Comparison of ENCODE assay signal across 22 cellular contexts in genomic region chr16:54275956-54276355, GRCh38. TPM values are rescaled to one million over a fixed set of nuclear protein-coding genes. Genes with fewer than 3 reads are reported as not detected.
DNase-seq lines count a peak whose midpoint lies in the region; ATAC-seq and TF ChIP-seq lines count a peak whose summit lies in the region.
"Had no signal": no experiment of that assay in that cellular context is flagged by ENCODE, and none has a peak within 500 bp of the region (broad histone marks: within the 10 kb centered on the region; RNA-seq: fewer than 3 reads in every experiment).

No MANE protein-coding gene starts in this region.

- H3K4me1 ChIP-seq in Karpas-422 (ENCODE audit: low read length) (peaks cover 7% of the 10 kb centered on the region), suprapubic skin (peaks cover 5% of the 10 kb centered on the region), colonic mucosa (no peaks in the 10 kb centered on the region)

- H3K9me3 ChIP-seq in Karpas-422 (ENCODE audit: low read length) (no peaks in the 10 kb centered on the region), suprapubic skin (no peaks in the 10 kb centered on the region), colonic mucosa (no peaks in the 10 kb centered on the region)

- H3K4me2 ChIP-seq in Karpas-422 (ENCODE audit: low read depth, low read length, poor library complexity, severe bottlenecking): no peak overlapping the region

- H3K4me3 ChIP-seq in Karpas-422 (ENCODE audit: low read length): no peak overlapping the region
- H3K4me3 ChIP-seq in suprapubic skin: no peak overlapping the region
- H3K4me3 ChIP-seq in colonic mucosa: no peak overlapping the region
- H3K4me3 ChIP-seq: SK-N-MC had no signal

- no peak overlapping the region for H2AFZ ChIP-seq in Karpas-422 (ENCODE audit: low read length)

- H3K27me3 ChIP-seq in Karpas-422 (ENCODE audit: low read length) (no peaks in the 10 kb centered on the region), suprapubic skin (no peaks in the 10 kb centered on the region), colonic mucosa (peaks cover under 1% of the 10 kb centered on the region)

- DNase-seq in Caki2 (ENCODE audit: low read depth) (peak; percentile 39), Karpas-422 (peak; percentile 53), kidney tubule cell (ENCODE audit: low spot score) (peak; percentile 73), suprapubic skin (ENCODE audit: low spot score in 2 of 2) (peak; percentile 16 to 19), colonic mucosa (no peak)
- no peak for DNase-seq in stimulated activated CD4-positive, alpha-beta T cell treated with anti-CD3 and anti-CD28 coated beads, Interleukin-2, amount 100 ng/mL, for 24 hours
- DNase-seq: C1 segment of cervical spinal cord; CD4-positive, alpha-beta memory T cell; COR-L47; GF-D8; HCEC 1CT; Kasumi-1; MV-4-11; NCI-H2081; NCI-H2227 treated with DMSO at 0.1 percent for 48 hours; NCI-H526 treated with DMSO at 0.1 percent for 48 hours; SIG-M5 had no signal

- H3K9me2 ChIP-seq in Karpas-422 (replicated peaks; ENCODE audit: insufficient read depth, low read length): no peaks in the 10 kb centered on the region

- H3K36me3 ChIP-seq in Karpas-422 (ENCODE audit: insufficient read depth, low read length) (no peaks in the 10 kb centered on the region), suprapubic skin (no peaks in the 10 kb centered on the region), colonic mucosa (no peaks in the 10 kb centered on the region)

- intact Hi-C loops in colonic mucosa (cut with DNase I): no loop called here

- no peak for ATAC-seq in GM19397 (IDR thresholded peaks at IDR 0.05; ENCODE audit: unreplicated experiment)
- ATAC-seq: HepG2, Panc1 had no signal

- H3K27ac ChIP-seq in Karpas-422 (ENCODE audit: low read length): no peak overlapping the region
- H3K27ac ChIP-seq in suprapubic skin: no peak overlapping the region
- no peak overlapping the region for H3K27ac ChIP-seq in colonic mucosa
- H3K27ac ChIP-seq: SK-N-MC had no signal

- no peaks in the 10 kb centered on the region for H3K79me2 ChIP-seq in Karpas-422 (ENCODE audit: low read length)

- TF ChIP-seq CTCF in suprapubic skin (IDR thresholded peaks at IDR 0.05) (no peak), colonic mucosa (IDR thresholded peaks at IDR 0.05) (no peak)

- in situ Hi-C loops in Caki2 (cut with HindIII; ENCODE audit: low pct_unique_long_range_greater_than_20kb, low sequenced_read_pairs): no loop called here

- 87% methylated on average over 6 of the region's 6 CpGs for WGBS in suprapubic skin

- TF ChIP-seq EP300 in suprapubic skin (IDR thresholded peaks at IDR 0.05): no peak

- TF ChIP-seq POLR2A in suprapubic skin (IDR thresholded peaks at IDR 0.05): no peak

- no peak overlapping the region for H3K9ac ChIP-seq in Karpas-422 (ENCODE audit: low read length)
- H3K9ac ChIP-seq in colonic mucosa (ENCODE audit: low read depth in 2 of 2, low read length in 2 of 2): no peak overlapping the region

- no peaks in the 10 kb centered on the region for H4K20me1 ChIP-seq in Karpas-422 (ENCODE audit: insufficient read depth, low read depth, low read length)

RNA-seq across cellular contexts. Expression of gene IRX3, which starts 10.6 kb away (rescaled TPM):
- total RNA-seq in Caki2 (2014; rRNA removed; shearing (Covaris generic); ENCODE audit: low replicate concordance): 27.7 and 48.4 TPM in 2 replicates
- not detected in 2 replicates for total RNA-seq in Karpas-422 (2014; rRNA removed; shearing (Covaris generic); ENCODE audit: low replicate concordance)
- 100 to 1,000 TPM in 1 of 4 donors, 10 to 100 TPM in 3; 50.9 to 112 (median 82.7) TPM for total RNA-seq in suprapubic skin
- under 1 TPM in 1 of 2 donors, not detected in 1; 0.54 TPM for total RNA-seq in colonic mucosa
- total RNA-seq: CD4-positive, alpha-beta memory T cell; OCI-LY7 had no signal

Comparison
In these comparisons a context has a peak if more than half of its experiments do, and no peak if none do; other contexts are left out.
1. DNase-seq: peak in Caki2 (single experiment), Karpas-422 (single experiment), kidney tubule cell (single experiment) and suprapubic skin (2 of 2); none in stimulated activated CD4-positive, alpha-beta T cell treated with anti-CD3 and anti-CD28 coated beads, Interleukin-2, amount 100 ng/mL, for 24 hours (0 of 2) and colonic mucosa (single experiment).
2. RNA of gene IRX3, which starts 10.6 kb away (total RNA-seq): 50.9 to 112 TPM in suprapubic skin and 27.7 to 48.4 TPM in Caki2; 0.54 TPM in colonic mucosa and not detected in Karpas-422; every median in the first group is over 10 times any median in the second.